In the genomic region with DNA sequence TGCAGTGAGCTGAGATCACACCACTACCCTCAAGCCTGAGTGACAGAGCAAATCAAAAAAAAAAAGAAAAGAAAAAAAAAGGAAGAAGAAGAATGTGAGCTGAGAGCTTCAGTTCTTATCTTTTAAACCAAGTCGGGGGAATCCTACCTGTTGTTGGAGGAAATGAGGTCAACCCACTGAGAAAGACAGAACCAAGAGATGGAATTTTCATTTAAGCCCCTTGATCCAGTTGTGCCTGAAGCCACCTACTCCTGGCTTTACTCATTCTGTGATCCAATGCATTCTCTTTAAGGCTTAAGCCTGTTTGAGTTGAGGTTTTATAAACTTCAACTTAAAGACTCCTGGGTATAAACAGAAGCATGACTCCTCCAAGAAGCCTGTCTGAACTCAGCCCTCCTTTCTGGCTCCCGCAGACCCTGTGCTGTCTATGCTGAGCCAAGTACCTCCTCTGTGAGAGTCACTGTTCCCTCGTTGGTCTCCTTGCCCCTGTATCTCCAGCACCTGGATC, we compare ENCODE assay signal across 10 cellular contexts. TPM values are rescaled to one million over a fixed set of nuclear protein-coding genes. Genes with fewer than 3 reads are reported as not detected.
DNase-seq lines count a peak whose midpoint lies in the region; ATAC-seq and TF ChIP-seq lines count a peak whose summit lies in the region.
"Had no signal": no experiment of that assay in that cellular context is flagged by ENCODE, and none has a peak within 500 bp of the region (broad histone marks: within the 10 kb centered on the region; RNA-seq: fewer than 3 reads in every experiment).

No MANE protein-coding gene starts in this region.

- H3K4me3 ChIP-seq in ascending aorta, result peak overlapping the region in 1 of 2 donors; percentile 16
- no peak overlapping the region for H3K4me3 ChIP-seq in left lung

- H3K27ac ChIP-seq in ascending aorta (peak overlapping the region; percentile 9 to 37), left lung (peak overlapping the region; percentile 65 to 82)

- ATAC-seq in left lung, result peak; percentile 44
- no peak for ATAC-seq in stimulated activated naive B cell treated with anti-CD40 and anti-IgM and Interleukin-4, amounts not matched to agents 10 μg/mL and 1 μg/mL and 100 μg/mL, for 72 hours (replicated peaks)
- no peak for ATAC-seq in HG03439 (IDR thresholded peaks at IDR 0.05; ENCODE audit: unreplicated experiment)

- H3K9me3 ChIP-seq in ascending aorta (no peaks in the 10 kb centered on the region), left lung (no peaks in the 10 kb centered on the region)

- H3K36me3 ChIP-seq in ascending aorta, result no peaks in the 10 kb centered on the region
- H3K36me3 ChIP-seq in left lung, result no peaks in the 10 kb centered on the region

- no peaks in the 10 kb centered on the region for H3K27me3 ChIP-seq in ascending aorta
- no peaks in the 10 kb centered on the region for H3K27me3 ChIP-seq in left lung

- peaks cover 5% of the 10 kb centered on the region in 2 donors for H3K9me3 Mint-ChIP-seq in stimulated activated naive B cell treated with anti-CD40 and anti-IgM and Interleukin-4, amounts not matched to agents 10 μg/mL and 1 μg/mL and 100 μg/mL, for 72 hours
- H3K9me3 Mint-ChIP-seq: central memory CD8-positive, alpha-beta T cell had no signal

- no peaks in the 10 kb centered on the region for H3K36me3 Mint-ChIP-seq in stimulated activated naive B cell treated with anti-CD40 and anti-IgM and Interleukin-4, amounts not matched to agents 10 μg/mL and 1 μg/mL and 100 μg/mL, for 72 hours

- peak overlapping the region; percentile 63 for H3K27ac Mint-ChIP-seq in stimulated activated naive B cell treated with anti-CD40 and anti-IgM and Interleukin-4, amounts not matched to agents 10 μg/mL and 1 μg/mL and 100 μg/mL, for 72 hours

- H3K4me1 ChIP-seq in ascending aorta (peaks cover 4 to 14% of the 10 kb centered on the region in 2 donors), left lung (peaks cover 11 to 34% of the 10 kb centered on the region in 2 donors)

- TF ChIP-seq CTCF in ascending aorta (IDR thresholded peaks at IDR 0.05), result no peak
- no peak for TF ChIP-seq CTCF in left lung (IDR thresholded peaks at IDR 0.05)

- peaks cover 30 to 38% of the 10 kb centered on the region in 2 donors for H3K4me1 Mint-ChIP-seq in stimulated activated naive B cell treated with anti-CD40 and anti-IgM and Interleukin-4, amounts not matched to agents 10 μg/mL and 1 μg/mL and 100 μg/mL, for 72 hours

- intact Hi-C loops in ascending aorta (cut with DNase I), result no loop called here
- intact Hi-C loops in left lung (cut with DNase I), result no loop called here

- H3K27me3 Mint-ChIP-seq in stimulated activated naive B cell treated with anti-CD40 and anti-IgM and Interleukin-4, amounts not matched to agents 10 μg/mL and 1 μg/mL and 100 μg/mL, for 72 hours, result no peaks in the 10 kb centered on the region
- H3K27me3 Mint-ChIP-seq: central memory CD8-positive, alpha-beta T cell had no signal

- DNase-seq in H4 (ENCODE audit: low spot score) (peak; percentile 21), ascending aorta (ENCODE audit: low spot score in 2 of 2) (no peak), left lung (no peak), NCI-H2029 treated with DMSO at 0.1 percent for 48 hours (lab: John Stamatoyannopoulos, UW) (no peak), occipital lobe (lab: John Stamatoyannopoulos, UW) (no peak)
- no peak for DNase-seq in stimulated activated naive B cell treated with anti-CD40 and anti-IgM and Interleukin-4, amounts not matched to agents 10 μg/mL and 1 μg/mL and 100 μg/mL, for 72 hours
- no peak for DNase-seq in stimulated activated CD4-positive, alpha-beta T cell treated with anti-CD3 and anti-CD28 coated beads, Interleukin-15, amount 100 ng/mL, for 24 hours
- DNase-seq: NCI-H2081 treated with DMSO at 0.1 percent for 48 hours had no signal

- no peak overlapping the region for H3K4me3 Mint-ChIP-seq in stimulated activated naive B cell treated with anti-CD40 and anti-IgM and Interleukin-4, amounts not matched to agents 10 μg/mL and 1 μg/mL and 100 μg/mL, for 72 hours
- H3K4me3 Mint-ChIP-seq: central memory CD8-positive, alpha-beta T cell had no signal

RNA-seq across cellular contexts. Expression of a gene that starts 32.5 kb away (rescaled TPM):
- 0.41 and 1.6 TPM in 2 replicates for total RNA-seq in H4 (2014; rRNA removed; shearing (Covaris generic))
- not detected for total RNA-seq in ascending aorta
- 1 to 10 TPM in 1 of 2 donors, not detected in 1; 1.5 TPM for total RNA-seq in left lung
- total RNA-seq in occipital lobe, result 0.62 TPM
